ENCODE assay signal across 1 cellular context in genomic region chr17:3039748-3040147, GRCh38.
TF ChIP-seq lines count a peak whose summit lies in the region.

No MANE protein-coding gene starts in this region.

TF ChIP-seq in IMR-90, 13 proteins besides CTCF, POLR2A, EP300 and RAD21 (continued from another document):
- no peak for TF ChIP-seq MXI1 (IDR thresholded peaks at IDR 0.05; ENCODE audit: borderline replicate concordance, low read depth, low read length)
- TF ChIP-seq CEBPB (IDR thresholded peaks at IDR 0.05; ENCODE audit: low read depth, low read length): no peak
- no peak for TF ChIP-seq MAZ (IDR thresholded peaks at IDR 0.05; ENCODE audit: borderline replicate concordance, low read depth, low read length)
- no peak for TF ChIP-seq NFE2L2 (IDR thresholded peaks at IDR 0.05; ENCODE audit: low read depth, low read length)
